ENCODE assay signal across 15 cellular contexts in the genomic region with DNA sequence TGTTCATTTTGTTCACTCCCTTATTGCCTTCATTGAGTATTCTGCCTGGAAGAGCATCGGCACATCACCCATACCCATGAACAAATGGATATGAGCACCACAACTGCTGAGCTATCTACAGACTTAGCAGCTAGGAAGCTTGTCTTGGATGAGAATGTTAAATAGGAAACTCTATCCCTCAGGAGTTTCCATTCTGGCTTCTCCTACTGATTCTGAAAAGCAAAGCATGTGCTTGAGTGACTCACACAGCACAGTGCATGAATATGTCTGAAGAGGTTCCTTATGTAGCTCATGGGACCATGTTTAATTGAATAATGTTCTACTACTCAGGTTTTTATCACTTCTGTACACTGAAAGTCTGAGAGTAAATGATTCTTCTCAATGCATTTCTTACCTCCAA. TPM values are rescaled to one million over a fixed set of nuclear protein-coding genes. Genes with fewer than 3 reads are reported as not detected.
"Had no signal": no experiment of that assay in that cellular context is flagged by ENCODE, and none has a peak within 500 bp of the region (broad histone marks: within the 10 kb centered on the region; RNA-seq: fewer than 3 reads in every experiment).

No MANE protein-coding gene starts in this region.

- H3K27ac Mint-ChIP-seq: activated naive CD4-positive, alpha-beta T cell treated with anti-CD3 and anti-CD28 coated beads, Interleukin-2, amount 50 U/mL, for 72 hours; nephron progenitor cell; stimulated activated memory B cell treated with anti-CD40 and anti-IgM and Interleukin-4, amounts not matched to agents 10 μg/mL and 1 μg/mL and 100 μg/mL, for 72 hours had no signal

- H3K27me3 Mint-ChIP-seq: stimulated activated memory B cell treated with anti-CD40 and anti-IgM and Interleukin-4, amounts not matched to agents 10 μg/mL and 1 μg/mL and 100 μg/mL, for 72 hours had no signal

- ATAC-seq: activated naive CD4-positive, alpha-beta T cell treated with anti-CD3 and anti-CD28 coated beads, Interleukin-2, amount 50 U/mL, for 72 hours; left colon; stimulated activated memory B cell treated with anti-CD40 and anti-IgM and Interleukin-4, amounts not matched to agents 10 μg/mL and 1 μg/mL and 100 μg/mL, for 72 hours; upper lobe of right lung had no signal

- H3K4me3 Mint-ChIP-seq: nephron progenitor cell; stimulated activated memory B cell treated with anti-CD40 and anti-IgM and Interleukin-4, amounts not matched to agents 10 μg/mL and 1 μg/mL and 100 μg/mL, for 72 hours had no signal

- H3K36me3 Mint-ChIP-seq: stimulated activated memory B cell treated with anti-CD40 and anti-IgM and Interleukin-4, amounts not matched to agents 10 μg/mL and 1 μg/mL and 100 μg/mL, for 72 hours had no signal

- DNase-seq: activated CD4-positive, alpha-beta T cell treated with anti-CD3 and anti-CD28 coated beads for 1 hour; activated CD4-positive, alpha-beta T cell treated with anti-CD3 and anti-CD28 coated beads, Interleukin-2, amount 50 U/mL, for 48 hours; activated gamma-delta T cell; islet precursor cell; left colon; midbrain; nephron progenitor cell; nucleus accumbens; small intestine; stimulated activated CD4-positive, alpha-beta T cell treated with anti-CD3 and anti-CD28 coated beads, Interleukin-4, amount 100 ng/mL, for 4 hours; upper lobe of right lung; WERI-Rb-1 had no signal

- H3K4me1 Mint-ChIP-seq: nephron progenitor cell; stimulated activated memory B cell treated with anti-CD40 and anti-IgM and Interleukin-4, amounts not matched to agents 10 μg/mL and 1 μg/mL and 100 μg/mL, for 72 hours had no signal

RNA-seq across cellular contexts. Expression of gene MXRA5, which starts 57.3 kb away (rescaled TPM):
- total RNA-seq: activated naive CD4-positive, alpha-beta T cell treated with anti-CD3 and anti-CD28 coated beads, Interleukin-2, amount 50 U/mL, for 72 hours; T-helper 2 cell treated with Interferon-gamma antibody and Interleukin-4, amounts not matched to agents 100 ng/mL and 5 ng/mL, for 36 hours had no signal
